In the genomic region with DNA sequence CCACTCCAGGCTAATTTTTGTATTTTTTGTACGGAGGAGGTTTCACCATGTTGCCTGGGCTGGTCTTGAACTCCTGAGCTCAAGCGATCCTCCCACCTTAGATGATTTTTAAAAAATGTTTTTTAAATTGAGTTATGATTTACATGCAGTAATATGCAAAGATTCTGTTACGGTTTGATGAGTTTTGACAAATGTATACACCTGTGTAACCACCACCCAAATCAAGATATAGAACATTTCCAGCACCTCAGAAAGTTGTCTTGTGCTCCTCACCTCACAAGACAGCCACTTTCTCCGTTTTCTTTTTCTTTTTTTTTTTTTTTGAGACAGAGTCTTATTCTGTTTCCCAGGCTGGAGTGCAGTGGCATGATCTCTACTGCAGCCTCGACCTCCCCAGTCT, we compare ENCODE assay signal across 1 cellular context.
TF ChIP-seq lines count a peak whose summit lies in the region.

No MANE protein-coding gene starts in this region.

TF ChIP-seq in K562, 482 proteins besides CTCF, POLR2A, EP300 and RAD21:
- TF ChIP-seq CREM (IDR thresholded peaks at IDR 0.05; ENCODE audit: low read depth) = no peak
- no peak for TF ChIP-seq EP400 (IDR thresholded peaks at IDR 0.05)
- TF ChIP-seq DDX20 (tag; IDR thresholded peaks at IDR 0.05; ENCODE audit: low read depth) = no peak
- 0 out of 2 replicates have a peak, but pooled peaks have one; percentile 2 for TF ChIP-seq ZNF175 (CRISPR knock-in tag; IDR thresholded peaks at IDR 0.05; ENCODE audit: low read depth)
- TF ChIP-seq NKRF (IDR thresholded peaks at IDR 0.05; ENCODE audit: borderline replicate concordance) = 0 out of 2 replicates have a peak, but pooled peaks have one; percentile 4
- 0 out of 2 replicates have a peak, but pooled peaks have one; percentile 14 for TF ChIP-seq RBFOX2 (IDR thresholded peaks at IDR 0.05; ENCODE audit: low read depth, low read length)
- no peak for TF ChIP-seq GABPB2 (CRISPR knock-in tag; conservative IDR thresholded peaks at IDR 0.05)
- TF ChIP-seq, protein P1, sequence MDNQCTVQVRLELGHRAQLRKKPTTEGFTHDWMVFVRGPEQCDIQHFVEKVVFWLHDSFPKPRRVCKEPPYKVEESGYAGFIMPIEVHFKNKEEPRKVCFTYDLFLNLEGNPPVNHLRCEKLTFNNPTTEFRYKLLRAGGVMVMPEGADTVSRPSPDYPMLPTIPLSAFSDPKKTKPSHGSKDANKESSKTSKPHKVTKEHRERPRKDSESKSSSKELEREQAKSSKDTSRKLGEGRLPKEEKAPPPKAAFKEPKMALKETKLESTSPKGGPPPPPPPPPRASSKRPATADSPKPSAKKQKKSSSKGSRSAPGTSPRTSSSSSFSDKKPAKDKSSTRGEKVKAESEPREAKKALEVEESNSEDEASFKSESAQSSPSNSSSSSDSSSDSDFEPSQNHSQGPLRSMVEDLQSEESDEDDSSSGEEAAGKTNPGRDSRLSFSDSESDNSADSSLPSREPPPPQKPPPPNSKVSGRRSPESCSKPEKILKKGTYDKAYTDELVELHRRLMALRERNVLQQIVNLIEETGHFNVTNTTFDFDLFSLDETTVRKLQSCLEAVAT (IDR thresholded peaks at IDR 0.05) = 0 out of 4 replicates have a peak, but pooled peaks have one; percentile 0 to 3
- no peak for TF ChIP-seq SRSF7 (optimal IDR thresholded peaks at IDR 0.05; ENCODE audit: low read depth, low read length)
- no peak for TF ChIP-seq RBM15 (IDR thresholded peaks at IDR 0.05; ENCODE audit: insufficient read depth, low read length)
- TF ChIP-seq NFATC3 (IDR thresholded peaks at IDR 0.05) = 0 out of 2 replicates have a peak, but pooled peaks have one; percentile 1
- TF ChIP-seq, protein P2, sequence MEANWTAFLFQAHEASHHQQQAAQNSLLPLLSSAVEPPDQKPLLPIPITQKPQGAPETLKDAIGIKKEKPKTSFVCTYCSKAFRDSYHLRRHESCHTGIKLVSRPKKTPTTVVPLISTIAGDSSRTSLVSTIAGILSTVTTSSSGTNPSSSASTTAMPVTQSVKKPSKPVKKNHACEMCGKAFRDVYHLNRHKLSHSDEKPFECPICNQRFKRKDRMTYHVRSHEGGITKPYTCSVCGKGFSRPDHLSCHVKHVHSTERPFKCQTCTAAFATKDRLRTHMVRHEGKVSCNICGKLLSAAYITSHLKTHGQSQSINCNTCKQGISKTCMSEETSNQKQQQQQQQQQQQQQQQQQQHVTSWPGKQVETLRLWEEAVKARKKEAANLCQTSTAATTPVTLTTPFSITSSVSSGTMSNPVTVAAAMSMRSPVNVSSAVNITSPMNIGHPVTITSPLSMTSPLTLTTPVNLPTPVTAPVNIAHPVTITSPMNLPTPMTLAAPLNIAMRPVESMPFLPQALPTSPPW (CRISPR knock-in tag; IDR thresholded peaks at IDR 0.05) = 0 out of 2 replicates have a peak, but pooled peaks have one; percentile 8
- TF ChIP-seq ZKSCAN8 (CRISPR knock-in tag; IDR thresholded peaks at IDR 0.05) = 0 out of 2 replicates have a peak, but pooled peaks have one; percentile 25
- TF ChIP-seq TAF7 (tag; IDR thresholded peaks at IDR 0.05) = no peak
- no peak for TF ChIP-seq HNRNPH1 (optimal IDR thresholded peaks at IDR 0.05; ENCODE audit: low read depth, low read length)
- TF ChIP-seq MTA1 (IDR thresholded peaks at IDR 0.05; ENCODE audit: borderline replicate concordance) = 0 out of 2 replicates have a peak, but pooled peaks have one; percentile 3
